ENCODE assay signal across 25 cellular contexts in the genomic region with DNA sequence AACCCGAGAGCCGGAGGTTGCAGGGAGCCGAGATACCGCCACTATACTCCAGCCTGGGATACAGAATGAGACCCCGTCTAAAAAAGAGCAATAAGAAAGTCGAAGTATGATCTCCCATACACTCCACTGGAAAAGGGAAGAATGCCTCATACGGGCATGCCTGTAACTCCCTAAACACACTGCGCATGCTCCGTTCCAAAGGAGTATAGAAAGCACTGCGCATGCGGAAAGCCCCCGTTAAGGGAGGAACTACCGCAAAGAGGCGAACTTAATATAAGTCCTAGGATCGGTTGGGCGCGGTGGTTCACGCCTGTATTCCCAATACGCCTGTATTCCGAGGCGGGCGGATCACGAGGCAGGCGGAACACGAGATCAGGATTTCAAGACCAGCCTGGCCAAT.
"Had no signal": no experiment of that assay in that cellular context is flagged by ENCODE, and none has a peak within 500 bp of the region (broad histone marks: within the 10 kb centered on the region; RNA-seq: fewer than 3 reads in every experiment).

No MANE protein-coding gene starts in this region.

- H3K36me3 ChIP-seq: brain microvascular endothelial cell, esophagus muscularis mucosa, gastrocnemius medialis had no signal

- H3K4me1 ChIP-seq: esophagus muscularis mucosa, foreskin keratinocyte, gastrocnemius medialis had no signal

- DNase-seq: activated CD4-positive, alpha-beta memory T cell treated with anti-CD3 and anti-CD28 coated beads, Interleukin-2, amount 10 ng/mL, durations not matched to agents 7 days and 5 days; activated CD4-positive, alpha-beta T cell treated with anti-CD3 and anti-CD28 coated beads for 1 hour; activated CD4-positive, alpha-beta T cell treated with anti-CD3 and anti-CD28 coated beads for 4 hours; activated CD4-positive, alpha-beta T cell treated with anti-CD3 and anti-CD28 coated beads, Interleukin-2, amount 10 ng/mL, durations not matched to agents 7 days and 5 days; activated CD4-positive, alpha-beta T cell treated with anti-CD3 and anti-CD28 coated beads, Interleukin-2, amount 50 U/mL, for 4 hours; activated CD8-positive, alpha-beta memory T cell treated with anti-CD3 and anti-CD28 coated beads, Interleukin-2, amount 50 U/mL, for 48 hours; activated effector memory CD4-positive, alpha-beta T cell treated with Interleukin-2 at 50 U/mL for 16 hours; activated gamma-delta T cell treated with Interleukin-2 at 50 U/mL for 16 hours; activated naive CD4-positive, alpha-beta T cell treated with anti-CD3 and anti-CD28 coated beads, Interleukin-2, amount 50 U/mL, for 16 hours; activated naive CD4-positive, alpha-beta T cell treated with Interleukin-2 at 50 U/mL for 16 hours; activated T-cell treated with anti-CD3 and anti-CD28 coated beads, Interleukin-2, amount 50 U/mL, for 4 hours; amniotic stem cell; anterior cingulate cortex; brain microvascular endothelial cell; dorsolateral prefrontal cortex; effector CD4-positive, alpha-beta T cell; effector memory CD8-positive, alpha-beta T cell; erythroblast; foreskin keratinocyte; gastrocnemius medialis; head of caudate nucleus; T-helper 2 cell had no signal

- H3K27me3 ChIP-seq: brain microvascular endothelial cell, esophagus muscularis mucosa, foreskin keratinocyte, gastrocnemius medialis had no signal

- H3K4me3 ChIP-seq: coronary artery, dorsolateral prefrontal cortex, esophagus muscularis mucosa, gastrocnemius medialis had no signal

- H3K9me3 ChIP-seq: esophagus muscularis mucosa, gastrocnemius medialis had no signal

- H3K27ac ChIP-seq: brain microvascular endothelial cell, coronary artery, dorsolateral prefrontal cortex, esophagus muscularis mucosa, foreskin keratinocyte, gastrocnemius medialis, VCaP had no signal
